In the genomic region with DNA sequence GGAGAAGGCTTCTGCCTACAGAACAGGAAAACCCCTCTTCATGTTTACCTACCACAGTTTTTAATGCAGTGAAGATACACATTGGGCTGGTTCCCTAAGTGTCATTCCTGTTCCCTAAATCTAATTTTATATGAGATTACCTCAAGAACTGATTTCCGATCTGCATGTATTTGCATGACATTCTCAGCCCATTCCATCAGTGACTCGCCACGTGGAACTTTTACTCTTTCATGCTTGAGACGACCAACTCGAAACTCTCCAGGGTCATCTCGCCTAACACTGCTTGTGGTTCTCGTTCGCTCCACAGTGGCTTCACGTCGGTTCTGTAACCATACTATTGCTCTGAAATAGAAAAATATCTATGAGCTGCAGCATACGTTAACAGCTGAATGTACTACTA, we compare ENCODE assay signal across 1 cellular context.
TF ChIP-seq lines count a peak whose summit lies in the region.

No MANE protein-coding gene starts in this region.

TF ChIP-seq in IMR-90, 13 proteins besides CTCF, POLR2A, EP300 and RAD21:
- no peak for TF ChIP-seq RCOR1 (IDR thresholded peaks at IDR 0.05; ENCODE audit: insufficient replicate concordance, low read length)
- TF ChIP-seq SMC3 (IDR thresholded peaks at IDR 0.05; ENCODE audit: low read depth, low read length): no peak
- no peak for TF ChIP-seq BHLHE40 (IDR thresholded peaks at IDR 0.05; ENCODE audit: low read depth, low read length)
- no peak for TF ChIP-seq NFE2L2 (IDR thresholded peaks at IDR 0.05; ENCODE audit: low read depth, low read length)
- no peak for TF ChIP-seq FOS (IDR thresholded peaks at IDR 0.05; ENCODE audit: low read depth, low read length)
- no peak for TF ChIP-seq RFX5 (IDR thresholded peaks at IDR 0.05; ENCODE audit: low read depth, low read length)
- TF ChIP-seq, protein P1, sequence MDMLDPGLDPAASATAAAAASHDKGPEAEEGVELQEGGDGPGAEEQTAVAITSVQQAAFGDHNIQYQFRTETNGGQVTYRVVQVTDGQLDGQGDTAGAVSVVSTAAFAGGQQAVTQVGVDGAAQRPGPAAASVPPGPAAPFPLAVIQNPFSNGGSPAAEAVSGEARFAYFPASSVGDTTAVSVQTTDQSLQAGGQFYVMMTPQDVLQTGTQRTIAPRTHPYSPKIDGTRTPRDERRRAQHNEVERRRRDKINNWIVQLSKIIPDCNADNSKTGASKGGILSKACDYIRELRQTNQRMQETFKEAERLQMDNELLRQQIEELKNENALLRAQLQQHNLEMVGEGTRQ (IDR thresholded peaks at IDR 0.05; ENCODE audit: low read depth, low read length): no peak
- TF ChIP-seq MAFK (IDR thresholded peaks at IDR 0.05; ENCODE audit: low read depth, low read length): no peak
- TF ChIP-seq MXI1 (IDR thresholded peaks at IDR 0.05; ENCODE audit: borderline replicate concordance, low read depth, low read length): no peak
- no peak for TF ChIP-seq MAZ (IDR thresholded peaks at IDR 0.05; ENCODE audit: borderline replicate concordance, low read depth, low read length)
- TF ChIP-seq CHD1 (IDR thresholded peaks at IDR 0.05; ENCODE audit: low read depth, low read length): no peak
- TF ChIP-seq, protein P2, sequence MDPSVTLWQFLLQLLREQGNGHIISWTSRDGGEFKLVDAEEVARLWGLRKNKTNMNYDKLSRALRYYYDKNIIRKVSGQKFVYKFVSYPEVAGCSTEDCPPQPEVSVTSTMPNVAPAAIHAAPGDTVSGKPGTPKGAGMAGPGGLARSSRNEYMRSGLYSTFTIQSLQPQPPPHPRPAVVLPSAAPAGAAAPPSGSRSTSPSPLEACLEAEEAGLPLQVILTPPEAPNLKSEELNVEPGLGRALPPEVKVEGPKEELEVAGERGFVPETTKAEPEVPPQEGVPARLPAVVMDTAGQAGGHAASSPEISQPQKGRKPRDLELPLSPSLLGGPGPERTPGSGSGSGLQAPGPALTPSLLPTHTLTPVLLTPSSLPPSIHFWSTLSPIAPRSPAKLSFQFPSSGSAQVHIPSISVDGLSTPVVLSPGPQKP (IDR thresholded peaks at IDR 0.05; ENCODE audit: borderline replicate concordance, low read depth, low read length): no peak
- no peak for TF ChIP-seq CEBPB (IDR thresholded peaks at IDR 0.05; ENCODE audit: low read depth, low read length)
TF ChIP-seq in IMR-90: peak in this region for 0.
